ENCODE assay signal across 16 cellular contexts in the genomic region with DNA sequence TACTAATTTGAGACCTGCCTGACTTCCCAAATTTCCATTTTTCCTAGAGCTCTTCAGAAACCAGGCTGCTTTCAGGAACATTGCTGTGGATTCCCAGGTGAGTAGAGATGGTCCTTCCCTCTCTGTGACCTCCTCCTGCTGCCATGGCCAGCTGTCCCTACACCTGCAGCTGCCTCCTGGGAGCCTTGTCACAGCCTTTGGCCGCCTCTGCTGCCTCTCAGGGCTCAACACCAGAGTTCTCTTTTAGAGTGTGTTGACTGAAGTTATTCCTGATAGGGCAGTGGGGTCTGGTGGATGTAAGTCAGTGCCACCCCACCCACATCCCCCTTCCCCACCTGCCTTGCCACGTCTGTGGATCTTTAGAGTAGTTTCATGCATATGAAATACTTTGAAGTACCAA.
"Had no signal": no experiment of that assay in that cellular context is flagged by ENCODE, and none has a peak within 500 bp of the region (broad histone marks: within the 10 kb centered on the region; RNA-seq: fewer than 3 reads in every experiment).

No MANE protein-coding gene starts in this region.

- H3K9me3 Mint-ChIP-seq: activated CD8-positive, alpha-beta T cell treated with anti-CD3 and anti-CD28 coated beads for 36 hours; activated T-helper 17 cell treated with anti-CD3 and anti-CD28 coated beads, Interleukin-2, amount 50 U/mL, for 72 hours had no signal

- ATAC-seq: activated CD8-positive, alpha-beta T cell treated with anti-CD3 and anti-CD28 coated beads for 36 hours; activated T-helper 17 cell treated with anti-CD3 and anti-CD28 coated beads, Interleukin-2, amount 50 U/mL, for 72 hours; foreskin keratinocyte; naive thymus-derived CD4-positive, alpha-beta T cell had no signal

- H3K4me1 ChIP-seq: foreskin keratinocyte had no signal

- H3K36me3 ChIP-seq: thyroid gland had no signal

- H3K27me3 Mint-ChIP-seq: activated CD4-positive, alpha-beta T cell treated with anti-CD3 and anti-CD28 coated beads, Interleukin-2, amount 10 ng/mL, durations not matched to agents 24 days and 14 days; brain had no signal

- H3K4me3 ChIP-seq: coronary artery, thyroid gland had no signal

- H3K4me1 Mint-ChIP-seq: activated CD4-positive, alpha-beta T cell treated with anti-CD3 and anti-CD28 coated beads, Interleukin-2, amount 10 ng/mL, durations not matched to agents 24 days and 14 days; activated T-helper 17 cell treated with anti-CD3 and anti-CD28 coated beads, Interleukin-2, amount 50 U/mL, for 72 hours; naive thymus-derived CD4-positive, alpha-beta T cell had no signal

- H3K4me3 Mint-ChIP-seq: activated CD4-positive, alpha-beta T cell treated with anti-CD3 and anti-CD28 coated beads, Interleukin-2, amount 10 ng/mL, durations not matched to agents 24 days and 14 days; activated CD8-positive, alpha-beta T cell treated with anti-CD3 and anti-CD28 coated beads for 36 hours; activated T-helper 17 cell treated with anti-CD3 and anti-CD28 coated beads, Interleukin-2, amount 50 U/mL, for 72 hours; brain; naive thymus-derived CD4-positive, alpha-beta T cell had no signal

- H3K27ac ChIP-seq: coronary artery, foreskin keratinocyte, thyroid gland had no signal

- H3K9me3 ChIP-seq: thyroid gland had no signal

- H3K27ac Mint-ChIP-seq: activated CD8-positive, alpha-beta T cell treated with anti-CD3 and anti-CD28 coated beads for 36 hours; activated T-helper 17 cell treated with anti-CD3 and anti-CD28 coated beads, Interleukin-2, amount 50 U/mL, for 72 hours had no signal

- DNase-seq: activated CD4-positive, alpha-beta T cell treated with anti-CD3 and anti-CD28 coated beads, Interleukin-2, amount 10 ng/mL, durations not matched to agents 24 days and 14 days; activated CD8-positive, alpha-beta T cell treated with anti-CD3 and anti-CD28 coated beads for 36 hours; activated naive CD4-positive, alpha-beta T cell; activated T-cell treated with anti-CD3 and anti-CD28 coated beads, Interleukin-2, amount 50 U/mL, for 1 hour; foreskin keratinocyte; hippocampal formation; mammary epithelial cell; naive thymus-derived CD4-positive, alpha-beta T cell; stimulated activated CD4-positive, alpha-beta T cell treated with anti-CD3 and anti-CD28 coated beads, Interleukin-12 subunit alpha, Interleukin-12 subunit beta, amount 100 ng/mL, for 4 hours; stimulated activated CD4-positive, alpha-beta T cell treated with anti-CD3 and anti-CD28 coated beads, Interleukin-1b, Interleukin-23, amount 100 ng/mL, for 48 hours; stimulated activated CD8-positive, alpha-beta memory T cell treated with anti-CD3 and anti-CD28 coated beads, Interleukin-4, amount 100 ng/mL, for 48 hours; stimulated activated naive CD4-positive, alpha-beta T cell; thyroid gland had no signal

- H3K27me3 ChIP-seq: foreskin keratinocyte, thyroid gland had no signal
